8 cellular contexts compared by ENCODE assay signal in the genomic region with DNA sequence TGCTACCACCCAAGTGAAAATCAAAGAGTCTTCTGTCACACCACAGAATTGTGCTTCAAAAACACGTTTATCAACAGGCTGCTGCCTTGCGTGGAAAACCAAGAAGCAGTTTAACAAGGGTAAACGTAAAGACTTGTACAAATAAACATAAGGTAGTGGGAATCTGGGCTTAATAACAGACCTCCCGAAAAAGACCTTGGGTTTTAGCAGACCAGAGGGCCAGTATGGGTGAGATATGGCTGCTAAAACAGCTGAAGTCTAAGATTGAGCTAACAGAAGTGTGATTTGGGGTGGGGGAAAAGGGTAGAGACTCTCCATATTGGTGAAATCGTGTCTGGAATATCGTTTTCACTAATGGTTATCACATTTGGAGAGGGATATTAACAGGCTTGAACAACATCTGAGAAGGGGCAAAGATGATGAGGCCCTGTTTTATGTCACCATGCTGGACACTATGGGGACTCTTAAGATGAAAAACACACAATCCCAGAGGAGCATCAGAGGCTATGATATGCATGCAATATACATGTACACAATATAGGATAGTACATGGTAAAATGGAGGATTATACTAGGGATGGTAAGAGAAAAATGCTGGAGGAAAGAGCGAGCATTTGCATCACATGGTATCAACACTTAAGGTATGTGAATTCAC. TPM values are rescaled to one million over a fixed set of nuclear protein-coding genes. Genes with fewer than 3 reads are reported as not detected.
DNase-seq lines count a peak whose midpoint lies in the region; ATAC-seq and TF ChIP-seq lines count a peak whose summit lies in the region.

No MANE protein-coding gene starts in this region.

- no peak for TF ChIP-seq CTCF in fibroblast of the aortic adventitia (IDR thresholded peaks at IDR 0.05; ENCODE audit: insufficient read depth, low read length)
- no peak for TF ChIP-seq CTCF in retinal pigment epithelial cell (conservative IDR thresholded peaks at IDR 0.05; ENCODE audit: low read depth, low read length)

- ATAC-seq in HG02798 (IDR thresholded peaks at IDR 0.05; ENCODE audit: poor library complexity, unreplicated experiment) (no peak), HG03097 (IDR thresholded peaks at IDR 0.05; ENCODE audit: low FRiP score, unreplicated experiment) (no peak)

- peak overlapping the region; percentile 79; the same call in 1 of the 2 replicates for H3K27ac ChIP-seq in SK-N-MC

- no peak for DNase-seq in SK-N-MC (ENCODE audit: low read depth, low spot score)
- DNase-seq in fibroblast of the aortic adventitia (ENCODE audit: low read depth) = peak; percentile 18
- no peak for DNase-seq in retinal pigment epithelial cell (ENCODE audit: low read depth)
- DNase-seq in amygdala (lab: John Stamatoyannopoulos, UW) = no peak
- no peak for DNase-seq in RPMI8226

- no peaks in the 10 kb centered on the region for H3K9me3 ChIP-seq in SK-N-MC (ENCODE audit: low read depth, low read length)

- peaks cover 31% of the 10 kb centered on the region for H3K36me3 ChIP-seq in SK-N-MC (ENCODE audit: insufficient read depth, low read length)

- peak overlapping the region; percentile 93 for H3K9ac ChIP-seq in SK-N-MC (ENCODE audit: insufficient read length)

- H3K4me3 ChIP-seq in GM08714 (ENCODE audit: low read length) = peak overlapping the region; percentile 76
- H3K4me3 ChIP-seq in SK-N-MC = peak overlapping the region; percentile 93
- H3K4me3 ChIP-seq in fibroblast of the aortic adventitia (ENCODE audit: low read depth, low read length) = peak overlapping the region; percentile 87
- peak overlapping the region; percentile 89 for H3K4me3 ChIP-seq in retinal pigment epithelial cell (ENCODE audit: low read length)

RNA-seq across cellular contexts. Expression of gene MOV10, which starts 1.4 kb away (rescaled TPM):
- total RNA-seq in fibroblast of the aortic adventitia (ENCODE audit: low replicate concordance) = 21.4 and 31.5 TPM in 2 replicates

RNA-seq across cellular contexts. Expression of gene RHOC, which starts 31.1 kb away (rescaled TPM):
- total RNA-seq in fibroblast of the aortic adventitia (ENCODE audit: low replicate concordance) = 223 and 471 TPM in 2 replicates

RNA-seq across cellular contexts. Expression of gene PPM1J, which starts 39.3 kb away (rescaled TPM):
- total RNA-seq in fibroblast of the aortic adventitia (ENCODE audit: low replicate concordance) = 0.63 and 1.8 TPM in 2 replicates

RNA-seq across cellular contexts. Expression of gene CAPZA1, which starts 56.2 kb away (rescaled TPM):
- 79.9 and 281 TPM in 2 replicates for total RNA-seq in fibroblast of the aortic adventitia (ENCODE audit: low replicate concordance)

RNA-seq across cellular contexts. Expression of gene ST7L, which starts 56.9 kb away (rescaled TPM):
- 8.1 and 22.1 TPM in 2 replicates for total RNA-seq in fibroblast of the aortic adventitia (ENCODE audit: low replicate concordance)
